Comparison of ENCODE assay signal across 16 cellular contexts in genomic region chr17:48139948-48140347, GRCh38. TPM values are rescaled to one million over a fixed set of nuclear protein-coding genes. Genes with fewer than 3 reads are reported as not detected.
DNase-seq lines count a peak whose midpoint lies in the region; ATAC-seq, FAIRE-seq and TF ChIP-seq lines count a peak whose summit lies in the region.
"Had no signal": no experiment of that assay in that cellular context is flagged by ENCODE, and none has a peak within 500 bp of the region (broad histone marks: within the 10 kb centered on the region; RNA-seq: fewer than 3 reads in every experiment).

No MANE protein-coding gene starts in this region.

- H3K4me1 ChIP-seq in K562 (replicated peaks in 1 of 2; ENCODE audit: control insufficient read depth in 2 of 2, insufficient read depth in 2 of 2, low read length in 2 of 2) (no peaks in the 10 kb centered on the region; a peak in 1 of 5 replicates), osteoblast (ENCODE audit: insufficient read depth, low read length) (no peaks in the 10 kb centered on the region)
- H3K4me1 ChIP-seq: parathyroid adenoma had no signal

- H3K27ac ChIP-seq in K562 (ENCODE audit: extremely low read depth, low read depth, low read length): no peak overlapping the region
- no peak overlapping the region for H3K27ac ChIP-seq in osteoblast (ENCODE audit: low read depth, low read length)
- H3K27ac ChIP-seq: parathyroid adenoma had no signal

- no TSS peak for BruUV-seq in K562 (replicated peaks; lab: Mats Ljungman, UMichigan)

- CTCF ChIA-PET in K562 (lab: Yijun Ruan, JAX; ENCODE audit: low intra/inter-chr PET ratio): no interaction called here

- H3K36me3 ChIP-seq in K562 (ENCODE audit: control insufficient read depth, insufficient read depth, low read length) (no peaks in the 10 kb centered on the region), osteoblast (ENCODE audit: insufficient read depth, low read length) (no peaks in the 10 kb centered on the region)

- DNase-seq in activated naive CD4-positive, alpha-beta T cell treated with anti-CD3 and anti-CD28 coated beads, Interleukin-2, amount 50 U/mL, for 16 hours: no peak
- DNase-seq in OCI-M1 (lab: John Stamatoyannopoulos, UW) (peak; percentile 34), K562 (ENCODE audit: extremely low read depth in 1 of 4, low spot score in 3 of 4) (no peak), pulmonary artery endothelial cell (ENCODE audit: low read depth, low spot score) (peak; percentile 19), 8988T (no peak), osteoblast (ENCODE audit: insufficient read length, low spot score, missing footprints) (no peak)
- DNase-seq: anterior cingulate cortex; cortex of kidney; DMS79 treated with DMSO at 0.1 percent for 48 hours; NCI-H1105 treated with DMSO at 0.1 percent for 48 hours; stimulated activated CD4-positive, alpha-beta T cell treated with anti-CD3 and anti-CD28 coated beads, Interleukin-1b, Interleukin-23, amount 100 ng/mL, for 48 hours had no signal

- peaks cover 10% of the 10 kb centered on the region for H3K36me3 Mint-ChIP-seq in activated naive CD4-positive, alpha-beta T cell treated with anti-CD3 and anti-CD28 coated beads, Interleukin-2, amount 50 U/mL, for 24 hours
- H3K36me3 Mint-ChIP-seq: mesothelial cell of epicardium had no signal

- peak overlapping the region; percentile 68 for H3K27ac Mint-ChIP-seq in activated naive CD4-positive, alpha-beta T cell treated with anti-CD3 and anti-CD28 coated beads, Interleukin-2, amount 50 U/mL, for 24 hours
- H3K27ac Mint-ChIP-seq: mesothelial cell of epicardium had no signal

- POLR2A ChIA-PET in K562 (lab: Yijun Ruan, JAX): interaction anchor here (1.1 to 2.3 kb wide), 2 partner anchors 9 to 39 kb away, joined by 3 to 6 read pairs; no protein-coding TSS in a partner anchor

- peaks cover 16% of the 10 kb centered on the region for H3K4me1 Mint-ChIP-seq in activated naive CD4-positive, alpha-beta T cell treated with anti-CD3 and anti-CD28 coated beads, Interleukin-2, amount 50 U/mL, for 24 hours

- H3K9ac ChIP-seq in K562 (ENCODE audit: insufficient read depth in 1 of 2, low read depth in 2 of 2, low read length in 2 of 2): no peak overlapping the region
- H3K9ac ChIP-seq: parathyroid adenoma had no signal

- H3K27me3 Mint-ChIP-seq in activated naive CD4-positive, alpha-beta T cell treated with anti-CD3 and anti-CD28 coated beads, Interleukin-2, amount 50 U/mL, for 24 hours: no peaks in the 10 kb centered on the region

- ATAC-seq in K562: no peak; the same call in 2 of the 3 replicates
- no peak for ATAC-seq in GM19035 (IDR thresholded peaks at IDR 0.05; ENCODE audit: unreplicated experiment)

- no peak for FAIRE-seq in K562 (lab: Jason Lieb, UNC)
- FAIRE-seq: urothelium cell line had no signal

- H3K4me3 ChIP-seq in K562 (no peak overlapping the region), osteoblast (ENCODE audit: insufficient read depth, low read length) (no peak overlapping the region)

- no peaks in the 10 kb centered on the region for H3K9me1 ChIP-seq in K562 (ENCODE audit: control insufficient read depth, insufficient read depth, low read length)

- H3K4me2 ChIP-seq in K562 (ENCODE audit: insufficient read depth, low read length): no peak overlapping the region
- no peak overlapping the region for H3K4me2 ChIP-seq in osteoblast (ENCODE audit: insufficient read depth, low read length)

- intact Hi-C loops in K562 (cut with micrococcal nuclease): loop anchor here (10.0 kb wide), 1 partner anchor 295 kb away; the partner anchor contains the start of gene SCRN2

- no peak overlapping the region for H2AFZ ChIP-seq in K562 (ENCODE audit: low read depth, low read length)
- H2AFZ ChIP-seq in osteoblast (ENCODE audit: low read length): no peak overlapping the region
- H2AFZ ChIP-seq: parathyroid adenoma had no signal

- 10% methylated on average over 2 of the region's 2 CpGs for WGBS in K562 (ENCODE audit: insufficient coverage, low coverage, missing lambda C conversion rate)

- H3K79me2 ChIP-seq in K562 (ENCODE audit: control insufficient read depth, insufficient read depth, low read length) (no peaks in the 10 kb centered on the region), osteoblast (ENCODE audit: insufficient read depth, low read length) (no peaks in the 10 kb centered on the region)
- H3K79me2 ChIP-seq: parathyroid adenoma had no signal

- H3K9me3 Mint-ChIP-seq in activated naive CD4-positive, alpha-beta T cell treated with anti-CD3 and anti-CD28 coated beads, Interleukin-2, amount 50 U/mL, for 24 hours: no peaks in the 10 kb centered on the region
- H3K9me3 Mint-ChIP-seq: mesothelial cell of epicardium had no signal

- H3K4me3 Mint-ChIP-seq in activated naive CD4-positive, alpha-beta T cell treated with anti-CD3 and anti-CD28 coated beads, Interleukin-2, amount 50 U/mL, for 24 hours: no peak overlapping the region
- H3K4me3 Mint-ChIP-seq: mesothelial cell of epicardium had no signal

- no peak for TF ChIP-seq RAD21 in K562 (CRISPR knock-in tag; conservative IDR thresholded peaks at IDR 0.05 in 1 of 2, IDR thresholded peaks at IDR 0.05 in 1 of 2)

- no peak for TF ChIP-seq CTCF in K562 (IDR thresholded peaks at IDR 0.05 in 2 of 3, conservative IDR thresholded peaks at IDR 0.05 in 1 of 3; ENCODE audit: insufficient read depth in 2 of 3, low read depth in 1 of 3, low read length in 3 of 3)
- no peak for TF ChIP-seq CTCF in osteoblast (IDR thresholded peaks at IDR 0.05; ENCODE audit: extremely low read depth, low read depth, low read length)

- H3K27me3 ChIP-seq in K562 (ENCODE audit: control insufficient read depth in 2 of 2, insufficient read depth in 2 of 2, low read length in 2 of 2): peaks cover 25 to 32% of the 10 kb centered on the region in 2 experiments; a peak in 4 of 5 replicates
- H3K27me3 ChIP-seq in osteoblast (ENCODE audit: insufficient read depth, low read length): peaks cover 46% of the 10 kb centered on the region

- no peaks in the 10 kb centered on the region for H3K9me3 ChIP-seq in K562 (replicated peaks; ENCODE audit: control insufficient read depth, insufficient read depth, low read depth, low read length)
- H3K9me3 ChIP-seq in osteoblast (ENCODE audit: low read depth, low read length): no peaks in the 10 kb centered on the region

- no peak for TF ChIP-seq POLR2A in K562 (conservative IDR thresholded peaks at IDR 0.05)

- no peak for TF ChIP-seq EP300 in K562 (IDR thresholded peaks at IDR 0.05; ENCODE audit: low read length)

- H4K20me1 ChIP-seq in K562 (replicated peaks; ENCODE audit: control insufficient read depth, insufficient read depth, low read length): no peaks in the 10 kb centered on the region
- H4K20me1 ChIP-seq in osteoblast (ENCODE audit: insufficient read depth, low read length): no peaks in the 10 kb centered on the region

- in situ Hi-C loops in K562 (cut with MboI): loop anchor here (5.0 kb wide), 1 partner anchor 113 kb away; no protein-coding TSS in a partner anchor

TF ChIP-seq in K562, 482 proteins besides CTCF, POLR2A, EP300 and RAD21 (continues in another document):
- no peak for TF ChIP-seq DPF2 (IDR thresholded peaks at IDR 0.05)

RNA-seq across cellular contexts. Expression of gene SNX11, which starts 32.4 kb away (rescaled TPM):
- total RNA-seq in K562 (2011; cell fraction: chromatin; rRNA removed; ENCODE audit: low replicate concordance): 48.4 and 61.2 TPM in 2 replicates
- total RNA-seq in K562 (2011; cell fraction: nucleolus; rRNA removed): 27.6 and 39.2 TPM in 2 replicates
- 37.8 and 55.3 TPM in 2 replicates for total RNA-seq in K562 (2011; cell fraction: nucleoplasm; rRNA removed)
- 13.1 and 15.8 TPM in 2 replicates for total RNA-seq in K562 (2014; rRNA removed)
- total RNA-seq in K562 (2014; rRNA removed; fragmentation: Illumina TruSeq; extraction: Trizol): 16.6 and 16.8 TPM in 2 replicates
- total RNA-seq in K562 (2015; rRNA removed; fragmentation: Illumina TruSeq; extraction: Trizol): 12.3 and 12.4 TPM in 2 replicates
- total RNA-seq in K562 (2021): 18.0 and 18.4 TPM in 2 replicates
- 22.1 and 23.3 TPM in 2 replicates for polyA plus RNA-seq in K562 (2011; rRNA removed)
- 16.6 and 20.8 TPM in 2 replicates for polyA plus RNA-seq in K562 (2011; cell fraction: cytosol; rRNA removed)
- polyA plus RNA-seq in K562 (2011; cell fraction: nucleus; rRNA removed): 24.5 and 25.0 TPM in 2 replicates
- 15.0 and 16.6 TPM in 2 replicates for polyA plus RNA-seq in K562 (2012)
- polyA plus RNA-seq in K562 (2014; fragmentation: Illumina TruSeq; extraction: Trizol): 14.9 and 16.5 TPM in 2 replicates
- polyA plus RNA-seq in K562 (2014; fragmentation: Nextera tagmentation; extraction: Ambion mirVana): 10 to 100 TPM; 20.8 to 24.0 TPM
- 15.4 and 19.2 TPM in 2 replicates for polyA plus RNA-seq in K562 (2014; rRNA removed)
- polyA minus RNA-seq in K562 (2011; rRNA and poly(A)+ RNA removed): 16.3 and 19.5 TPM in 2 replicates
- 8.2 and 9.5 TPM in 2 replicates for polyA minus RNA-seq in K562 (2011; cell fraction: cytosol; rRNA and poly(A)+ RNA removed)
- polyA minus RNA-seq in K562 (2011; cell fraction: nucleus; rRNA and poly(A)+ RNA removed): 6.7 and 8.6 TPM in 2 replicates
- 15.2 and 15.7 TPM in 2 replicates for total RNA-seq in pulmonary artery endothelial cell
- total RNA-seq in osteoblast: 13.6 and 20.6 TPM in 2 replicates

RNA-seq across cellular contexts. Expression of gene CBX1, which starts 38.7 kb away (rescaled TPM):
- 5.2 and 13.9 TPM in 2 replicates for total RNA-seq in K562 (2011; cell fraction: chromatin; rRNA removed; ENCODE audit: low replicate concordance)
- total RNA-seq in K562 (2011; cell fraction: nucleolus; rRNA removed): 3.7 and 5.7 TPM in 2 replicates
- total RNA-seq in K562 (2011; cell fraction: nucleoplasm; rRNA removed): 11.4 and 14.1 TPM in 2 replicates
- total RNA-seq in K562 (2014; rRNA removed) (44.0 and 48.2 TPM in 2 replicates), K562 (2014; rRNA removed; fragmentation: Illumina TruSeq; extraction: Trizol) (64.4 and 75.3 TPM in 2 replicates), K562 (2015; rRNA removed; fragmentation: Illumina TruSeq; extraction: Trizol) (70.4 and 76.2 TPM in 2 replicates), K562 (2021) (44.6 and 52.7 TPM in 2 replicates), pulmonary artery endothelial cell (57.9 and 74.0 TPM in 2 replicates), osteoblast (29.5 and 30.0 TPM in 2 replicates)
- polyA plus RNA-seq in K562 (2011; rRNA removed) (31.9 and 45.0 TPM in 2 replicates), K562 (2014; fragmentation: Illumina TruSeq; extraction: Trizol) (73.0 and 95.7 TPM in 2 replicates), K562 (2014; fragmentation: Nextera tagmentation; extraction: Ambion mirVana) (10 to 100 TPM; 10.6 to 13.5 TPM), K562 (2014; rRNA removed) (48.7 and 53.3 TPM in 2 replicates)
- 10.1 and 18.3 TPM in 2 replicates for polyA plus RNA-seq in K562 (2011; cell fraction: cytosol; rRNA removed)
- 7.4 and 12.0 TPM in 2 replicates for polyA plus RNA-seq in K562 (2011; cell fraction: nucleus; rRNA removed)
- 50.1 and 87.7 TPM in 2 replicates for polyA plus RNA-seq in K562 (2012)
- polyA minus RNA-seq in K562 (2011; rRNA and poly(A)+ RNA removed): 27.9 and 31.5 TPM in 2 replicates
- 15.0 and 16.3 TPM in 2 replicates for polyA minus RNA-seq in K562 (2011; cell fraction: cytosol; rRNA and poly(A)+ RNA removed)
- polyA minus RNA-seq in K562 (2011; cell fraction: nucleus; rRNA and poly(A)+ RNA removed): 2.3 and 7.2 TPM in 2 replicates

Comparison
In these comparisons a context has a peak if more than half of its experiments do, and no peak if none do; other contexts are left out.
1. DNase-seq: peak in OCI-M1 (single experiment) and pulmonary artery endothelial cell (single experiment); none in activated naive CD4-positive, alpha-beta T cell treated with anti-CD3 and anti-CD28 coated beads, Interleukin-2, amount 50 U/mL, for 16 hours (single experiment), K562 (0 of 4), 8988T (single experiment) and osteoblast (single experiment).